Comparison of ENCODE assay signal across 13 cellular contexts in genomic region chr12:47652491-47653234, GRCh38. TPM values are rescaled to one million over a fixed set of nuclear protein-coding genes. Genes with fewer than 3 reads are reported as not detected.
DNase-seq lines count a peak whose midpoint lies in the region; ATAC-seq lines count a peak whose summit lies in the region.
"Had no signal": no experiment of that assay in that cellular context is flagged by ENCODE, and none has a peak within 500 bp of the region (broad histone marks: within the 10 kb centered on the region; RNA-seq: fewer than 3 reads in every experiment).

No MANE protein-coding gene starts in this region.

- in situ Hi-C loops in SK-MEL-5 (cut with HindIII; ENCODE audit: low pct_unique_long_range_greater_than_20kb, low sequenced_read_pairs): no loop called here

- H3K27me3 ChIP-seq in right cardiac atrium (ENCODE audit: control insufficient read depth, insufficient read depth): no peaks in the 10 kb centered on the region

- ATAC-seq in right cardiac atrium: peak; percentile 19 to 32

- no peak overlapping the region for H3K4me3 ChIP-seq in right cardiac atrium (ENCODE audit: low read length)

- 47% methylated on average over 4 of the region's 4 CpGs for WGBS in right cardiac atrium

- no peaks in the 10 kb centered on the region for H3K9me3 ChIP-seq in right cardiac atrium (ENCODE audit: control insufficient read depth, low read length)

- no peaks in the 10 kb centered on the region for H3K4me1 ChIP-seq in right cardiac atrium (ENCODE audit: control insufficient read depth, insufficient read depth, low read length)

- no peak overlapping the region for H3K27ac ChIP-seq in right cardiac atrium (ENCODE audit: low read length)

- DNase-seq in NCI-H146 (lab: John Stamatoyannopoulos, UW) (peak; percentile 34), NCI-H146 treated with DMSO at 0.1 percent for 48 hours (lab: John Stamatoyannopoulos, UW; ENCODE audit: unreplicated experiment) (no peak), SK-MEL-5 (ENCODE audit: low read depth, low spot score) (peak; percentile 14), right cardiac atrium (peak in 2 of 3 donors; percentile 23 to 43), smooth muscle cell of the brain vasculature (ENCODE audit: low read depth, low spot score) (peak; percentile 2), HK-2 (ENCODE audit: unreplicated experiment) (no peak), T-helper 1 cell (no peak)
- DNase-seq in activated naive CD4-positive, alpha-beta T cell treated with Interleukin-2 at 50 U/mL for 16 hours: no peak
- DNase-seq: 8988T; activated T-cell treated with anti-CD3 and anti-CD28 coated beads, Interleukin-2, amount 50 U/mL, for 72 hours; cerebellar nuclear complex; NCI-H2227 treated with DMSO at 0.1 percent for 48 hours; T-helper 9 cell had no signal

- intact Hi-C loops in right cardiac atrium (cut with DNase I): no loop called here

RNA-seq across cellular contexts. Expression of gene RPAP3, which starts 53.2 kb away (rescaled TPM):
- 30.0 and 31.7 TPM in 2 replicates for total RNA-seq in SK-MEL-5 (2014; rRNA removed; shearing (Covaris generic))
- 25.6 and 30.7 TPM in 2 replicates for polyA plus RNA-seq in SK-MEL-5 (2015; cell fraction: cytosol; rRNA removed)
- polyA plus RNA-seq in SK-MEL-5 (2015; cell fraction: nucleus; rRNA removed): 21.1 and 30.0 TPM in 2 replicates
- 10 to 100 TPM; 15.4 to 22.8 (median 21.3) TPM for total RNA-seq in right cardiac atrium
- 11.9 TPM for polyA plus RNA-seq in right cardiac atrium

Comparison
In these comparisons a context has a peak if more than half of its experiments do, and no peak if none do; other contexts are left out.
1. DNase-seq: peak in NCI-H146 (single experiment), SK-MEL-5 (single experiment), right cardiac atrium (2 of 3) and smooth muscle cell of the brain vasculature (single experiment); none in NCI-H146 treated with DMSO at 0.1 percent for 48 hours (single experiment), HK-2 (single experiment), T-helper 1 cell (0 of 5) and activated naive CD4-positive, alpha-beta T cell treated with Interleukin-2 at 50 U/mL for 16 hours (single experiment).